8 cellular contexts compared by ENCODE assay signal in the genomic region with DNA sequence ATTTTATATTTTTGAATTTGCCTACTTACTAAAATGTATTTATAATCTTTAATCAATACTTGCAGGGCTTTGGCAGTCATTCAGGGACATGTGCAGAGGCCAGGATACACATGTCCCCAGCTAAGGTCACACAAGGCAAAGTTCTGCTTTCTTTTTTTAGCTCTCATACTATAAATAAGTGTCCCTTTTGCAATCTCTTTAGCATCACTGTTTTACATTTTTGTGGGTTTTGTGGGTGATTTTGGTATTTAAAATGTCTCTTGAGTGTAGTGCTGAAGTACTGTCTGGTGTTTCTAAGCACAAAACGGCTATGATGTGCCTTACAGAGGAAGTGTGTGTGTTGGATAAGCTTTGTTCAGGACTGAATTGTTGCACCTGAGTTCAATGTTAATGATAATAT.
DNase-seq lines count a peak whose midpoint lies in the region; ATAC-seq and TF ChIP-seq lines count a peak whose summit lies in the region.

No MANE protein-coding gene starts in this region.

- no peak overlapping the region for H3K4me3 Mint-ChIP-seq in chondrocyte (ENCODE audit: unreplicated experiment)
- H3K4me3 Mint-ChIP-seq in activated naive CD4-positive, alpha-beta T cell treated with anti-CD3 and anti-CD28 coated beads, Interleukin-2, amount 10 ng/mL, durations not matched to agents 7 days and 5 days: no peak overlapping the region

- CTCF ChIA-PET in activated naive CD4-positive, alpha-beta T cell treated with anti-CD3 and anti-CD28 coated beads, Interleukin-2, amount 10 ng/mL, durations not matched to agents 7 days and 5 days (lab: Charles Lee): no interaction called here

- TF ChIP-seq CTCF in chondrocyte (IDR thresholded peaks at IDR 0.05): no peak

- H3K9me3 Mint-ChIP-seq in chondrocyte (ENCODE audit: low read depth): no peaks in the 10 kb centered on the region
- H3K9me3 Mint-ChIP-seq in activated naive CD4-positive, alpha-beta T cell treated with anti-CD3 and anti-CD28 coated beads, Interleukin-2, amount 10 ng/mL, durations not matched to agents 7 days and 5 days: no peaks in the 10 kb centered on the region

- peak overlapping the region; percentile 3 for H3K27ac Mint-ChIP-seq in chondrocyte (ENCODE audit: unreplicated experiment)
- H3K27ac Mint-ChIP-seq in activated naive CD4-positive, alpha-beta T cell treated with anti-CD3 and anti-CD28 coated beads, Interleukin-2, amount 10 ng/mL, durations not matched to agents 7 days and 5 days: no peak overlapping the region

- peaks cover 25% of the 10 kb centered on the region for H3K4me1 Mint-ChIP-seq in chondrocyte (ENCODE audit: low read depth)
- H3K4me1 Mint-ChIP-seq in activated naive CD4-positive, alpha-beta T cell treated with anti-CD3 and anti-CD28 coated beads, Interleukin-2, amount 10 ng/mL, durations not matched to agents 7 days and 5 days: no peaks in the 10 kb centered on the region

- no peaks in the 10 kb centered on the region for H3K36me3 Mint-ChIP-seq in chondrocyte (ENCODE audit: low read depth)
- no peaks in the 10 kb centered on the region for H3K36me3 Mint-ChIP-seq in activated naive CD4-positive, alpha-beta T cell treated with anti-CD3 and anti-CD28 coated beads, Interleukin-2, amount 10 ng/mL, durations not matched to agents 7 days and 5 days

- H3K27me3 Mint-ChIP-seq in chondrocyte (ENCODE audit: low read depth): no peaks in the 10 kb centered on the region
- no peaks in the 10 kb centered on the region for H3K27me3 Mint-ChIP-seq in activated naive CD4-positive, alpha-beta T cell treated with anti-CD3 and anti-CD28 coated beads, Interleukin-2, amount 10 ng/mL, durations not matched to agents 7 days and 5 days

- peak; percentile 25 for DNase-seq in COLO829 (ENCODE audit: low spot score)
- DNase-seq in HuH-7 (ENCODE audit: low spot score): peak; percentile 20
- DNase-seq in chondrocyte (ENCODE audit: low spot score): no peak
- DNase-seq in NCI-H1694 treated with DMSO at 0.1 percent for 48 hours (lab: John Stamatoyannopoulos, UW): no peak
- DNase-seq in ecto neural progenitor cell (ENCODE audit: low spot score): no peak
- no peak for DNase-seq in activated naive CD4-positive, alpha-beta T cell treated with anti-CD3 and anti-CD28 coated beads, Interleukin-2, amount 10 ng/mL, durations not matched to agents 7 days and 5 days
- no peak for DNase-seq in pons (ENCODE audit: low spot score)

- peak; percentile 94 for ATAC-seq in GM21576 (IDR thresholded peaks at IDR 0.05; ENCODE audit: unreplicated experiment)

Comparison
In these comparisons a context has a peak if more than half of its experiments do, and no peak if none do; other contexts are left out.
1. DNase-seq: peak in COLO829 (single experiment) and HuH-7 (single experiment); none in chondrocyte (single experiment), NCI-H1694 treated with DMSO at 0.1 percent for 48 hours (single experiment), ecto neural progenitor cell (single experiment), activated naive CD4-positive, alpha-beta T cell treated with anti-CD3 and anti-CD28 coated beads, Interleukin-2, amount 10 ng/mL, durations not matched to agents 7 days and 5 days (single experiment) and pons (single experiment).